In the genomic region with DNA sequence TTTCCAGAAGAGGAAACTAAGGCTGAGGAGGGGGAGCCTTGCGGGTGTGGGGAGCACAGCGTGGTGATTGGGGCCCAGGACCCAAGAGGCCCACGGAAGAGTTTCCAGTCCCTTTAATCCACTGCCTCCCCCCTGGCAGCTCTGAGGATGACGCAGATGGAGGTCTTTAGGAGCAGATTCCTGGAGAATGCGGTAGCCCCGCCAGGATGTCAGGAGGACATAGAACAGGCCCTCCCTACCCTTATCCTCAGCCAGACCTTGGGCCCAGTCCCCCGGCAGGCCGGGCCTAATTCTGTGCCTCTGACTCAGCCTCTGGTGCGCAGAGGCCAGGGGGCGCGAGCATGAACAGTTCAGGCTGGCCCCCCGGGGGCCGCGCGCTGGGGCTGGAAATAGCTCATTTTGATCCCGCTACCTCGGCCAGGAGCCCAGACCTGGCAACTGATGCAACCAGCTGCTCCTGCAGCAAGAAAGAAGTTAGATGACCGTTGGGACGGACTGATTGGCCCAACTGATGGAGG, we compare ENCODE assay signal across 8 cellular contexts.
DNase-seq lines count a peak whose midpoint lies in the region; ATAC-seq and TF ChIP-seq lines count a peak whose summit lies in the region.

No MANE protein-coding gene starts in this region.

- H3K4me3 ChIP-seq in brain microvascular endothelial cell (ENCODE audit: low read depth, low read length): peak overlapping the region; percentile 98
- peak overlapping the region; percentile 60 to 99 (median 78) for H3K4me3 ChIP-seq in skin epidermis

- H3K27me3 ChIP-seq in brain microvascular endothelial cell (replicated peaks): no peaks in the 10 kb centered on the region

- in situ Hi-C loops in brain microvascular endothelial cell (cut with HindIII; ENCODE audit: low pct_ligation_motif_present, low sequenced_read_pairs): no loop called here

- peaks cover 27% of the 10 kb centered on the region for H3K36me3 ChIP-seq in brain microvascular endothelial cell (replicated peaks)

- H3K27ac ChIP-seq in brain microvascular endothelial cell (peak overlapping the region; percentile 88), skin epidermis (peak overlapping the region; percentile 5 to 97 (median 76))

- TF ChIP-seq CTCF in brain microvascular endothelial cell (IDR thresholded peaks at IDR 0.05; ENCODE audit: low read depth, low read length, missing control alignments): no peak

- peak; percentile 42 to 46 for DNase-seq in stimulated activated CD4-positive, alpha-beta T cell treated with anti-CD3 and anti-CD28 coated beads, Interleukin-2, amount 100 ng/mL, for 24 hours
- no peak for DNase-seq in stimulated activated CD4-positive, alpha-beta T cell treated with anti-CD3 and anti-CD28 coated beads, Interleukin-12 subunit alpha, Interleukin-12 subunit beta, amount 100 ng/mL, for 4 hours
- DNase-seq in NCI-H226: peak; percentile 89
- DNase-seq in brain microvascular endothelial cell: peak; percentile 93
- DNase-seq in iris pigment epithelial cell (ENCODE audit: low read depth): peak; percentile 90

- no peak for ATAC-seq in GM19035 (IDR thresholded peaks at IDR 0.05; ENCODE audit: unreplicated experiment)
- no peak for ATAC-seq in HG02763 (IDR thresholded peaks at IDR 0.05; ENCODE audit: unreplicated experiment)
